Comparison of ENCODE assay signal across 1 cellular context in the genomic region with DNA sequence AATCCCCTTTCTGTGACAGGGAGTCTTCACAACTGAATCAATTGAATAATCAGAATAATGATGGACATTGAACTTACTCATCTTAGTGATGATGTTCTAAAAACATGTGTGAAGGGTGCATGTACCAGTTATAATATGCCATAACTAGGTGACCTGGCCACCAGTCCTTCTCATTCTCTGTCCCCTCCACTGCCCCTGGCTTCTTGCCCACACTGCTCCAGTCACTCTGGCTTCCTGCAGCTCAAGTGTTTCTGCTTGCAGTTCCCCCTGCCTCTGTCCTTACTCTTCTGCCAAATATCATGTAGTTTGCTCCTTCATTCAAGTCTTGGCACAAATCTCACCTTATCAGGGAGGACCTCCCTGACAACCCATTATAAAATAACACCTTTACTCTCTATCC.
TF ChIP-seq lines count a peak whose summit lies in the region.

No MANE protein-coding gene starts in this region.

TF ChIP-seq in GM12878, 131 proteins besides CTCF, POLR2A, EP300 and RAD21 (continued from another document):
- TF ChIP-seq, protein P1, sequence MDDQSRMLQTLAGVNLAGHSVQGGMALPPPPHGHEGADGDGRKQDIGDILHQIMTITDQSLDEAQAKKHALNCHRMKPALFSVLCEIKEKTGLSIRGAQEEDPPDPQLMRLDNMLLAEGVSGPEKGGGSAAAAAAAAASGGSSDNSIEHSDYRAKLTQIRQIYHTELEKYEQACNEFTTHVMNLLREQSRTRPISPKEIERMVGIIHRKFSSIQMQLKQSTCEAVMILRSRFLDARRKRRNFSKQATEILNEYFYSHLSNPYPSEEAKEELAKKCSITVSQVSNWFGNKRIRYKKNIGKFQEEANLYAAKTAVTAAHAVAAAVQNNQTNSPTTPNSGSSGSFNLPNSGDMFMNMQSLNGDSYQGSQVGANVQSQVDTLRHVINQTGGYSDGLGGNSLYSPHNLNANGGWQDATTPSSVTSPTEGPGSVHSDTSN (IDR thresholded peaks at IDR 0.05; ENCODE audit: insufficient replicate concordance, low read depth, low read length), result no peak
- no peak for TF ChIP-seq RFX5 (IDR thresholded peaks at IDR 0.05; ENCODE audit: low read depth, low read length)
- TF ChIP-seq, protein P2, sequence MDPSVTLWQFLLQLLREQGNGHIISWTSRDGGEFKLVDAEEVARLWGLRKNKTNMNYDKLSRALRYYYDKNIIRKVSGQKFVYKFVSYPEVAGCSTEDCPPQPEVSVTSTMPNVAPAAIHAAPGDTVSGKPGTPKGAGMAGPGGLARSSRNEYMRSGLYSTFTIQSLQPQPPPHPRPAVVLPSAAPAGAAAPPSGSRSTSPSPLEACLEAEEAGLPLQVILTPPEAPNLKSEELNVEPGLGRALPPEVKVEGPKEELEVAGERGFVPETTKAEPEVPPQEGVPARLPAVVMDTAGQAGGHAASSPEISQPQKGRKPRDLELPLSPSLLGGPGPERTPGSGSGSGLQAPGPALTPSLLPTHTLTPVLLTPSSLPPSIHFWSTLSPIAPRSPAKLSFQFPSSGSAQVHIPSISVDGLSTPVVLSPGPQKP (IDR thresholded peaks at IDR 0.05; ENCODE audit: low read depth, low read length), result no peak
- TF ChIP-seq EED (IDR thresholded peaks at IDR 0.05; ENCODE audit: low read depth), result no peak
- no peak for TF ChIP-seq WRNIP1 (IDR thresholded peaks at IDR 0.05; ENCODE audit: borderline replicate concordance, low read depth, low read length)
- TF ChIP-seq, protein P3, sequence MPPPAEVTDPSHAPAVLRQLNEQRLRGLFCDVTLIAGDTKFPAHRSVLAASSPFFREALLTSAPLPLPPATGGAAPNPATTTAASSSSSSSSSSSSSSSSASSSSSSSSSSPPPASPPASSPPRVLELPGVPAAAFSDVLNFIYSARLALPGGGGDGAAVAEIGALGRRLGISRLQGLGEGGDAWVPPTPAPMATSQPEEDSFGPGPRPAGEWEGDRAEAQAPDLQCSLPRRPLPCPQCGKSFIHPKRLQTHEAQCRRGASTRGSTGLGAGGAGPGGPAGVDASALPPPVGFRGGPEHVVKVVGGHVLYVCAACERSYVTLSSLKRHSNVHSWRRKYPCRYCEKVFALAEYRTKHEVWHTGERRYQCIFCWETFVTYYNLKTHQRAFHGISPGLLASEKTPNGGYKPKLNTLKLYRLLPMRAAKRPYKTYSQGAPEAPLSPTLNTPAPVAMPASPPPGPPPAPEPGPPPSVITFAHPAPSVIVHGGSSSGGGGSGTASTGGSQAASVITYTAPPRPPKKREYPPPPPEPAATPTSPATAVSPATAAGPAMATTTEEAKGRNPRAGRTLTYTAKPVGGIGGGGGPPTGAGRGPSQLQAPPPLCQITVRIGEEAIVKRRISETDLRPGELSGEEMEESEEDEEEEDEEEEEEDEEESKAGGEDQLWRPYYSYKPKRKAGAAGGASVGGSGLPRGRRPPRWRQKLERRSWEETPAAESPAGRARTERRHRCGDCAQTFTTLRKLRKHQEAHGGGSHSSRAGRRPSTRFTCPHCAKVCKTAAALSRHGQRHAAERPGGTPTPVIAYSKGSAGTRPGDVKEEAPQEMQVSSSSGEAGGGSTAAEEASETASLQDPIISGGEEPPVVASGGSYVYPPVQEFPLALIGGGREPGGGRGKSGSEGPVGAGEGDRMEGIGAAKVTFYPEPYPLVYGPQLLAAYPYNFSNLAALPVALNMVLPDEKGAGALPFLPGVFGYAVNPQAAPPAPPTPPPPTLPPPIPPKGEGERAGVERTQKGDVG (CRISPR knock-in tag; IDR thresholded peaks at IDR 0.05), result no peak
- TF ChIP-seq NR2C1 (IDR thresholded peaks at IDR 0.05), result no peak
- no peak for TF ChIP-seq SUZ12 (IDR thresholded peaks at IDR 0.05; ENCODE audit: unreplicated experiment)
- no peak for TF ChIP-seq ATF7 (IDR thresholded peaks at IDR 0.05; ENCODE audit: low read depth)
